In the genomic region with DNA sequence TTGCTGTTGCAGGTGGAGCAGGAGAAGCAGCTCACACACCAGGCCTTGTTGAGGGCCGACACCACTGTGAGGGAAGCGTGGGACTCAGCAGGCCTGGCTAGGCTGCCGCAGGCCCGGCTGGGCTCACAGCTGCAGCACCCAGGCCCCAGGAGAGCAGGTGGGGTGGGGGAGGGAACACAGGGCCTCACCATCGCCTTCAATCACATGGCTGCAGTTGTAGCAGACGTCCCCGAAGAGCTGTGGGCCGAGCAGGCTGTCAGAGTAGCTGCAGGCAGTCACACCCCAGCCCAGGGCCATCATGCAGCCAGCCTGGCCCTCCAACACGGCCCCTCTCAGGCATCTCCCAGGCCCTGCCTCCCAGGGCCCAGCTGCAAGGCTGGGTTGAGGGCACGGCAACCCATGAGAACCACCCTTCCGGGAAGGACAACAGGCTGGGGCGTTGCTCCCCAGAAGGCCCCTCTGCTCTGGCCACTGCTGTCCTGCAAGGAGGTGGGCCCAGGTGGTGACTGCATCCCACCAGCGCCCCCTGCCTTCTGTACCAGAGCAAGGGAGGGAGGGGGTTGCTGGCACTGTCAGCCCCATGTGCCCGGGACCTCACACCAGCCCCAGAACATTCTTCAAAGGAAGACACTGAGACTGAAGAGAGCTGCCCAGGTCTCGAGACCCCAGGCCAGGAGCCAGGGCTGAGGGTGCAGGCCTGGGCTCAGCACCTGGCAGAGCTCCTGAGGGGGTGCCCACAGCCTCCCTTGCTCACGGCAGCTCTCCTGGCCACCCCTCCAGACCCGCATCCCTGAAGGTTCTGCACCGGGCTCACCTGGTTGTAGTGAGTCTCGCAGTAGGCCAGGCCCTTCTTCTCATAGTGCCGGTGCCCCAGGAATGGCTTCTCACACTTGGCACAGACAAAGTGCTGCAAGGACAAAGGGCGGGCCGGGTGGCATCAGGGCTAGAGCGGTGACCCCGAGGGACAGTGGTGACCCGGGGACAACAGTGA, we compare ENCODE assay signal across 1 cellular context.
A peak's percentile ranks its signal among the peaks of the same experiment; 100 is the strongest.
TF ChIP-seq lines count a peak whose summit lies in the region.

No MANE protein-coding gene starts in this region.

TF ChIP-seq in HepG2, 621 proteins besides CTCF, POLR2A, EP300 and RAD21 (continued from another document and continues in another):
- TF ChIP-seq YEATS4 (CRISPR knock-in tag; IDR thresholded peaks at IDR 0.05; ENCODE audit: borderline replicate concordance): peak; percentile 54; the same call in 1 of the 2 replicates
- no peak for TF ChIP-seq NFRKB (IDR thresholded peaks at IDR 0.05)
- peak; percentile 47 for TF ChIP-seq ARID4A (CRISPR knock-in tag; IDR thresholded peaks at IDR 0.05; ENCODE audit: borderline replicate concordance)
- TF ChIP-seq ZNF367 (CRISPR knock-in tag; IDR thresholded peaks at IDR 0.05; ENCODE audit: borderline replicate concordance): no peak
- 0 out of 2 replicates have a peak, but pooled peaks have one; percentile 8 for TF ChIP-seq ARID5B (CRISPR knock-in tag; IDR thresholded peaks at IDR 0.05)
- TF ChIP-seq NONO (IDR thresholded peaks at IDR 0.05): no peak
- TF ChIP-seq NONO (CRISPR knock-in tag; conservative IDR thresholded peaks at IDR 0.05): peak; percentile 31; the same call in 1 of the 2 replicates
- no peak for TF ChIP-seq ZSCAN21 (CRISPR knock-in tag; IDR thresholded peaks at IDR 0.05; ENCODE audit: borderline replicate concordance)
- no peak for TF ChIP-seq RBM39 (IDR thresholded peaks at IDR 0.05; ENCODE audit: low read depth, low read length, poor library complexity, severe bottlenecking)
- no peak for TF ChIP-seq FOXM1 (CRISPR knock-in tag; IDR thresholded peaks at IDR 0.05)
- TF ChIP-seq, protein P1, sequence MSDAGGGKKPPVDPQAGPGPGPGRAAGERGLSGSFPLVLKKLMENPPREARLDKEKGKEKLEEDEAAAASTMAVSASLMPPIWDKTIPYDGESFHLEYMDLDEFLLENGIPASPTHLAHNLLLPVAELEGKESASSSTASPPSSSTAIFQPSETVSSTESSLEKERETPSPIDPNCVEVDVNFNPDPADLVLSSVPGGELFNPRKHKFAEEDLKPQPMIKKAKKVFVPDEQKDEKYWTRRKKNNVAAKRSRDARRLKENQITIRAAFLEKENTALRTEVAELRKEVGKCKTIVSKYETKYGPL (CRISPR knock-in tag; IDR thresholded peaks at IDR 0.05): no peak
- TF ChIP-seq SETDB1 (CRISPR knock-in tag; IDR thresholded peaks at IDR 0.05; ENCODE audit: borderline replicate concordance): no peak
- TF ChIP-seq, protein P2, sequence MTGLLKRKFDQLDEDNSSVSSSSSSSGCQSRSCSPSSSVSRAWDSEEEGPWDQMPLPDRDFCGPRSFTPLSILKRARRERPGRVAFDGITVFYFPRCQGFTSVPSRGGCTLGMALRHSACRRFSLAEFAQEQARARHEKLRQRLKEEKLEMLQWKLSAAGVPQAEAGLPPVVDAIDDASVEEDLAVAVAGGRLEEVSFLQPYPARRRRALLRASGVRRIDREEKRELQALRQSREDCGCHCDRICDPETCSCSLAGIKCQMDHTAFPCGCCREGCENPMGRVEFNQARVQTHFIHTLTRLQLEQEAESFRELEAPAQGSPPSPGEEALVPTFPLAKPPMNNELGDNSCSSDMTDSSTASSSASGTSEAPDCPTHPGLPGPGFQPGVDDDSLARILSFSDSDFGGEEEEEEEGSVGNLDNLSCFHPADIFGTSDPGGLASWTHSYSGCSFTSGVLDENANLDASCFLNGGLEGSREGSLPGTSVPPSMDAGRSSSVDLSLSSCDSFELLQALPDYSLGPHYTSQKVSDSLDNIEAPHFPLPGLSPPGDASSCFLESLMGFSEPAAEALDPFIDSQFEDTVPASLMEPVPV (CRISPR knock-in tag; IDR thresholded peaks at IDR 0.05): 0 out of 2 replicates have a peak, but pooled peaks have one; percentile 8
- TF ChIP-seq ZNF589 (CRISPR knock-in tag; conservative IDR thresholded peaks at IDR 0.05): no peak
- TF ChIP-seq MED13 (CRISPR knock-in tag; IDR thresholded peaks at IDR 0.05): no peak
- no peak for TF ChIP-seq AGO1 (IDR thresholded peaks at IDR 0.05; ENCODE audit: low read depth, low read length, poor library complexity, severe bottlenecking)
- TF ChIP-seq DRAP1 (CRISPR knock-in tag; IDR thresholded peaks at IDR 0.05): no peak
- TF ChIP-seq, protein P3, sequence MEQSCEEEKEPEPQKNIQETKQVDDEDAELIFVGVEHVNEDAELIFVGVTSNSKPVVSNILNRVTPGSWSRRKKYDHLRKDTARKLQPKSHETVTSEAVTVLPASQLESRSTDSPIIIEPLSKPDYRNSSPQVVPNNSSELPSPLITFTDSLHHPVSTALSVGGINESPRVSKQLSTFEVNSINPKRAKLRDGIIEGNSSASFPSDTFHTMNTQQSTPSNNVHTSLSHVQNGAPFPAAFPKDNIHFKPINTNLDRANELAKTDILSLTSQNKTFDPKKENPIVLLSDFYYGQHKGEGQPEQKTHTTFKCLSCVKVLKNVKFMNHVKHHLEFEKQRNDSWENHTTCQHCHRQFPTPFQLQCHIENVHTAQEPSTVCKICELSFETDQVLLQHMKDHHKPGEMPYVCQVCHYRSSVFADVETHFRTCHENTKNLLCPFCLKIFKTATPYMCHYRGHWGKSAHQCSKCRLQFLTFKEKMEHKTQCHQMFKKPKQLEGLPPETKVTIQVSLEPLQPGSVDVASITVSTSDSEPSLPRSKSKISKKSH (CRISPR knock-in tag; IDR thresholded peaks at IDR 0.05; ENCODE audit: borderline replicate concordance): 0 out of 2 replicates have a peak, but pooled peaks have one; percentile 36
- TF ChIP-seq ZNF3 (CRISPR knock-in tag; IDR thresholded peaks at IDR 0.05): no peak
- TF ChIP-seq DR1 (CRISPR knock-in tag; IDR thresholded peaks at IDR 0.05): peak; percentile 67
- TF ChIP-seq ZNF839 (CRISPR knock-in tag; IDR thresholded peaks at IDR 0.05; ENCODE audit: borderline replicate concordance): no peak
- TF ChIP-seq ZNF329 (CRISPR knock-in tag; IDR thresholded peaks at IDR 0.05; ENCODE audit: low read depth): no peak
- TF ChIP-seq, protein P4, sequence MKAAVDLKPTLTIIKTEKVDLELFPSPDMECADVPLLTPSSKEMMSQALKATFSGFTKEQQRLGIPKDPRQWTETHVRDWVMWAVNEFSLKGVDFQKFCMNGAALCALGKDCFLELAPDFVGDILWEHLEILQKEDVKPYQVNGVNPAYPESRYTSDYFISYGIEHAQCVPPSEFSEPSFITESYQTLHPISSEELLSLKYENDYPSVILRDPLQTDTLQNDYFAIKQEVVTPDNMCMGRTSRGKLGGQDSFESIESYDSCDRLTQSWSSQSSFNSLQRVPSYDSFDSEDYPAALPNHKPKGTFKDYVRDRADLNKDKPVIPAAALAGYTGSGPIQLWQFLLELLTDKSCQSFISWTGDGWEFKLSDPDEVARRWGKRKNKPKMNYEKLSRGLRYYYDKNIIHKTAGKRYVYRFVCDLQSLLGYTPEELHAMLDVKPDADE (CRISPR knock-in tag; IDR thresholded peaks at IDR 0.05): no peak
- TF ChIP-seq ZNF749 (CRISPR knock-in tag; IDR thresholded peaks at IDR 0.05; ENCODE audit: borderline replicate concordance): no peak
- TF ChIP-seq, protein P5, sequence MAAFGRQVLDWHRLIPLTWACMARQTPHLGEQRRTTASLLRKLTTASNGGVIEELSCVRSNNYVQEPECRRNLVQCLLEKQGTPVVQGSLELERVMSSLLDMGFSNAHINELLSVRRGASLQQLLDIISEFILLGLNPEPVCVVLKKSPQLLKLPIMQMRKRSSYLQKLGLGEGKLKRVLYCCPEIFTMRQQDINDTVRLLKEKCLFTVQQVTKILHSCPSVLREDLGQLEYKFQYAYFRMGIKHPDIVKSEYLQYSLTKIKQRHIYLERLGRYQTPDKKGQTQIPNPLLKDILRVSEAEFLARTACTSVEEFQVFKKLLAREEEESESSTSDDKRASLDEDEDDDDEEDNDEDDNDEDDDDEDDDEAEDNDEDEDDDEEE (CRISPR knock-in tag; IDR thresholded peaks at IDR 0.05): no peak
- TF ChIP-seq ZFP90 (CRISPR knock-in tag; IDR thresholded peaks at IDR 0.05; ENCODE audit: borderline replicate concordance): peak; percentile 73; the same call in 1 of the 2 replicates
- no peak for TF ChIP-seq ZNF205 (CRISPR knock-in tag; IDR thresholded peaks at IDR 0.05)
- no peak for TF ChIP-seq ZNF335 (CRISPR knock-in tag; IDR thresholded peaks at IDR 0.05)
- no peak for TF ChIP-seq KLF13 (CRISPR knock-in tag; IDR thresholded peaks at IDR 0.05)
- TF ChIP-seq SMAD1 (CRISPR knock-in tag; IDR thresholded peaks at IDR 0.05; ENCODE audit: borderline replicate concordance, low read depth): peak; percentile 67; the same call in 1 of the 2 replicates
- TF ChIP-seq FOXK2 (IDR thresholded peaks at IDR 0.05): no peak
- TF ChIP-seq, protein P6, sequence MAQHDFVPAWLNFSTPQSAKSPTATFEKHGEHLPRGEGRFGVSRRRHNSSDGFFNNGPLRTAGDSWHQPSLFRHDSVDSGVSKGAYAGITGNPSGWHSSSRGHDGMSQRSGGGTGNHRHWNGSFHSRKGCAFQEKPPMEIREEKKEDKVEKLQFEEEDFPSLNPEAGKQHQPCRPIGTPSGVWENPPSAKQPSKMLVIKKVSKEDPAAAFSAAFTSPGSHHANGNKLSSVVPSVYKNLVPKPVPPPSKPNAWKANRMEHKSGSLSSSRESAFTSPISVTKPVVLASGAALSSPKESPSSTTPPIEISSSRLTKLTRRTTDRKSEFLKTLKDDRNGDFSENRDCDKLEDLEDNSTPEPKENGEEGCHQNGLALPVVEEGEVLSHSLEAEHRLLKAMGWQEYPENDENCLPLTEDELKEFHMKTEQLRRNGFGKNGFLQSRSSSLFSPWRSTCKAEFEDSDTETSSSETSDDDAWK (CRISPR knock-in tag; IDR thresholded peaks at IDR 0.05): no peak
- TF ChIP-seq FOSL2 (CRISPR knock-in tag; IDR thresholded peaks at IDR 0.05): no peak; the same call in 1 of the 2 replicates
- TF ChIP-seq NFE2L1 (CRISPR knock-in tag; IDR thresholded peaks at IDR 0.05; ENCODE audit: borderline replicate concordance): no peak
